Comparison of ENCODE assay signal across 8 cellular contexts in genomic region chr2:221571108-221571390, GRCh38. TPM values are rescaled to one million over a fixed set of nuclear protein-coding genes. Genes with fewer than 3 reads are reported as not detected.
DNase-seq lines count a peak whose midpoint lies in the region; ATAC-seq and TF ChIP-seq lines count a peak whose summit lies in the region.

No MANE protein-coding gene starts in this region.

- H3K4me1 Mint-ChIP-seq in mesothelial cell of epicardium: peaks cover 48% of the 10 kb centered on the region

- no peak overlapping the region for H3K27ac ChIP-seq in AG04450 (ENCODE audit: low read depth, low read length)
- no peak overlapping the region for H3K27ac ChIP-seq in MM.1S (ENCODE audit: low read length)
- no peak overlapping the region for H3K27ac ChIP-seq in mammary epithelial cell (ENCODE audit: insufficient read depth, low read depth, low read length)
- no peak overlapping the region for H3K27ac ChIP-seq in vagina

- ATAC-seq in GM19452 (IDR thresholded peaks at IDR 0.05; ENCODE audit: unreplicated experiment): no peak
- no peak for ATAC-seq in GM21737 (IDR thresholded peaks at IDR 0.05; ENCODE audit: unreplicated experiment)

- in situ Hi-C loops in mammary epithelial cell (cut with MboI; ENCODE audit: low sequenced_read_pairs in 2 of 2): loop anchor here (5.0 to 25.0 kb wide), 3 partner anchors 876 to 1834 kb away; no protein-coding TSS in a partner anchor

- CTCF ChIA-PET in AG04450 (lab: Charles Lee) (no interaction called here), mammary epithelial cell (lab: Charles Lee; ENCODE audit: low non-redundant PET) (no interaction called here)

- H3K27me3 ChIP-seq in AG04450 (ENCODE audit: control insufficient read depth, insufficient read depth, low read length) (no peaks in the 10 kb centered on the region), MM.1S (replicated peaks; ENCODE audit: insufficient read depth, low read length) (peaks cover 23% of the 10 kb centered on the region), mammary epithelial cell (ENCODE audit: insufficient read depth, low read length) (no peaks in the 10 kb centered on the region), vagina (no peaks in the 10 kb centered on the region)

- dilution Hi-C loops in mammary epithelial cell (cut with HindIII; ENCODE audit: low sequenced_read_pairs): no loop called here

- H3K4me3 ChIP-seq in AG04450 (ENCODE audit: low read depth, low read length): peak overlapping the region; percentile 95
- H3K4me3 ChIP-seq in MM.1S (ENCODE audit: low read length): peak overlapping the region; percentile 94; the same call in 1 of the 2 replicates
- H3K4me3 ChIP-seq in mammary epithelial cell (replicated peaks in 1 of 3; ENCODE audit: insufficient read depth in 1 of 3, low read depth in 2 of 3, low read length in 3 of 3): peak overlapping the region; percentile 68 to 85 (median 71)
- H3K4me3 ChIP-seq in vagina: peak overlapping the region; percentile 58 to 88

- H4K20me1 ChIP-seq in MM.1S (ENCODE audit: insufficient read depth, low read length) (no peaks in the 10 kb centered on the region), mammary epithelial cell (ENCODE audit: insufficient read depth, low read length) (no peaks in the 10 kb centered on the region)

- H3K9me3 ChIP-seq in AG04450 (ENCODE audit: control insufficient read depth, insufficient read depth, low read length) (no peaks in the 10 kb centered on the region; the same call in 1 of the 2 replicates), MM.1S (replicated peaks; ENCODE audit: insufficient read depth, low read length) (no peaks in the 10 kb centered on the region), mammary epithelial cell (replicated peaks; ENCODE audit: insufficient read depth, low read length) (no peaks in the 10 kb centered on the region), vagina (no peaks in the 10 kb centered on the region)

- H3K36me3 ChIP-seq in MM.1S (replicated peaks; ENCODE audit: insufficient read depth, low read length): no peaks in the 10 kb centered on the region
- H3K36me3 ChIP-seq in mammary epithelial cell (ENCODE audit: insufficient read depth, low read length): no peaks in the 10 kb centered on the region
- H3K36me3 ChIP-seq in vagina: no peaks in the 10 kb centered on the region

- TF ChIP-seq CTCF in AG04450 (IDR thresholded peaks at IDR 0.05; ENCODE audit: low read depth, low read length) (no peak), MM.1S (IDR thresholded peaks at IDR 0.05; ENCODE audit: low read length) (no peak), mammary epithelial cell (conservative IDR thresholded peaks at IDR 0.05 in 1 of 2, IDR thresholded peaks at IDR 0.05 in 1 of 2; ENCODE audit: extremely low read depth in 1 of 2, insufficient read depth in 1 of 2, low read depth in 1 of 2, low read length in 2 of 2) (no peak), mesothelial cell of epicardium (IDR thresholded peaks at IDR 0.05; ENCODE audit: unreplicated experiment) (no peak), vagina (IDR thresholded peaks at IDR 0.05) (no peak)

- no peak for TF ChIP-seq POLR2A in vagina (IDR thresholded peaks at IDR 0.05)

- intact Hi-C loops in mammary epithelial cell (cut with micrococcal nuclease): loop anchor here (5.0 to 10.0 kb wide), 8 partner anchors 39 to 679 kb away; no protein-coding TSS in a partner anchor
- intact Hi-C loops in vagina (cut with DNase I): loop anchor here (10.0 kb wide), 1 partner anchor 1836 kb away; no protein-coding TSS in a partner anchor

- H3K9me2 ChIP-seq in MM.1S (replicated peaks; ENCODE audit: insufficient read depth, low read length): no peaks in the 10 kb centered on the region

- H3K36me3 Mint-ChIP-seq in mesothelial cell of epicardium: no peaks in the 10 kb centered on the region

- H3K4me2 ChIP-seq in MM.1S (ENCODE audit: low read depth, low read length): peak overlapping the region; percentile 99
- H3K4me2 ChIP-seq in mammary epithelial cell (ENCODE audit: insufficient read depth, low read depth, low read length): peak overlapping the region; percentile 99

- H3K9ac ChIP-seq in MM.1S (ENCODE audit: low read length) (no peak overlapping the region), mammary epithelial cell (ENCODE audit: insufficient read depth, low read length) (no peak overlapping the region)

- no peaks in the 10 kb centered on the region; the same call in 1 of the 2 replicates for H3F3A ChIP-seq in MM.1S (ENCODE audit: insufficient read depth, low read length)

- H3K27ac Mint-ChIP-seq in mesothelial cell of epicardium: peak overlapping the region; percentile 87

- POLR2A ChIA-PET in AG04450 (lab: Yijun Ruan, JAX): interaction anchor here (0.6 kb wide), 1 partner anchor 8 kb away, joined by 4 read pairs; no protein-coding TSS in a partner anchor

- WGBS in mammary epithelial cell (ENCODE audit: low coverage, missing lambda C conversion rate): 0% methylated on average over 2 of the region's 18 CpGs

- 0 out of 2 replicates have a peak, but pooled peaks cover 3% of the 10 kb centered on the region for H3K4me1 ChIP-seq in MM.1S (ENCODE audit: low read length)
- H3K4me1 ChIP-seq in mammary epithelial cell (ENCODE audit: insufficient read depth, low read length): peaks cover 19% of the 10 kb centered on the region
- H3K4me1 ChIP-seq in vagina: peaks cover 34% of the 10 kb centered on the region

- no peaks in the 10 kb centered on the region for H3K9me3 Mint-ChIP-seq in mesothelial cell of epicardium

- H3K4me3 Mint-ChIP-seq in mesothelial cell of epicardium: peak overlapping the region; percentile 93

- H3K79me2 ChIP-seq in MM.1S (ENCODE audit: low read length) (no peaks in the 10 kb centered on the region), mammary epithelial cell (ENCODE audit: insufficient read depth, low read length) (no peaks in the 10 kb centered on the region)

- no peak overlapping the region; the same call in 1 of the 2 replicates for H2AFZ ChIP-seq in MM.1S (ENCODE audit: low read length)
- peak overlapping the region; percentile 98 for H2AFZ ChIP-seq in mammary epithelial cell (ENCODE audit: low read depth, low read length)

- peaks cover 52% of the 10 kb centered on the region for H3K27me3 Mint-ChIP-seq in mesothelial cell of epicardium (ENCODE audit: low read depth)

- no TSS peak for BruUV-seq in mammary epithelial cell (replicated peaks; lab: Mats Ljungman, UMichigan)

- DNase-seq in AG04450 (ENCODE audit: low read depth, low spot score): no peak
- DNase-seq in MM.1S: no peak
- no peak for DNase-seq in mammary epithelial cell
- DNase-seq in mesothelial cell of epicardium (ENCODE audit: low spot score in 2 of 2, unreplicated experiment in 2 of 2): no peak
- no peak for DNase-seq in vagina (ENCODE audit: extremely low spot score in 2 of 2)
- DNase-seq in DMS 273 (lab: John Stamatoyannopoulos, UW; ENCODE audit: unreplicated experiment): no peak

RNA-seq across cellular contexts. Expression of gene EPHA4, which starts 1.1 kb away (rescaled TPM):
- 36.9 and 37.9 TPM in 2 replicates for polyA plus RNA-seq in AG04450 (2011; rRNA removed)
- polyA minus RNA-seq in AG04450 (2011; rRNA and poly(A)+ RNA removed): 63.4 and 106 TPM in 2 replicates
- total RNA-seq in mammary epithelial cell: 10 to 100 TPM in 1 of 2 donors, 1 to 10 TPM in 1; 3.9 to 55.5 TPM
- polyA plus RNA-seq in mammary epithelial cell: 2.0 TPM
- polyA minus RNA-seq in mammary epithelial cell: 11.3 TPM
- 20.5 to 20.9 TPM (median 20.6 TPM) in 3 replicates for total RNA-seq in mesothelial cell of epicardium
- 24.1 TPM for total RNA-seq in vagina
